Comparison of ENCODE assay signal across 10 cellular contexts in genomic region chr11:96228472-96228871, GRCh38.
DNase-seq lines count a peak whose midpoint lies in the region; ATAC-seq and TF ChIP-seq lines count a peak whose summit lies in the region.
"Had no signal": no experiment of that assay in that cellular context is flagged by ENCODE, and none has a peak within 500 bp of the region (broad histone marks: within the 10 kb centered on the region; RNA-seq: fewer than 3 reads in every experiment).

No MANE protein-coding gene starts in this region.

- peak overlapping the region; percentile 52 to 82 (median 72) for H3K27ac ChIP-seq in esophagus squamous epithelium
- H3K27ac ChIP-seq in neutrophil: peak overlapping the region; percentile 88

- no peak for TF ChIP-seq CTCF in esophagus squamous epithelium (IDR thresholded peaks at IDR 0.05)
- no peak for TF ChIP-seq CTCF in neutrophil (IDR thresholded peaks at IDR 0.05)

- ATAC-seq in HG03378 (IDR thresholded peaks at IDR 0.05; ENCODE audit: unreplicated experiment): no peak
- no peak for ATAC-seq in GM21723 (IDR thresholded peaks at IDR 0.05; ENCODE audit: unreplicated experiment)

- intact Hi-C loops in esophagus squamous epithelium (cut with DNase I): no loop called here

- DNase-seq in AG08396 (ENCODE audit: low spot score) (peak; percentile 61), NCI-H446 treated with DMSO at 0.1 percent for 48 hours (lab: John Stamatoyannopoulos, UW) (peak; percentile 77), esophagus squamous epithelium (lab: John Stamatoyannopoulos, UW) (no peak), NCI-H187 treated with DMSO at 0.1 percent for 48 hours (lab: John Stamatoyannopoulos, UW) (no peak), NCI-H2171 (lab: John Stamatoyannopoulos, UW) (no peak)
- DNase-seq: dorsolateral prefrontal cortex, NCI-H2081 had no signal

- no peak overlapping the region for H3K4me3 ChIP-seq in esophagus squamous epithelium
- H3K4me3 ChIP-seq in neutrophil (ENCODE audit: low read depth in 1 of 2, low read length in 1 of 2): no peak overlapping the region
- H3K4me3 ChIP-seq: dorsolateral prefrontal cortex had no signal

- H3K36me3 ChIP-seq in esophagus squamous epithelium: no peaks in the 10 kb centered on the region
- no peaks in the 10 kb centered on the region for H3K36me3 ChIP-seq in neutrophil

- TF ChIP-seq POLR2A in esophagus squamous epithelium (IDR thresholded peaks at IDR 0.05): no peak

- H3K27me3 ChIP-seq in esophagus squamous epithelium: no peaks in the 10 kb centered on the region
- no peaks in the 10 kb centered on the region for H3K27me3 ChIP-seq in neutrophil
- H3K27me3 ChIP-seq: dorsolateral prefrontal cortex had no signal

- H3K9me3 ChIP-seq in esophagus squamous epithelium (no peaks in the 10 kb centered on the region), neutrophil (no peaks in the 10 kb centered on the region)

- 17 to 21% methylated on average over 4 of the region's 4 CpGs for WGBS in esophagus squamous epithelium, 2 donors

- H3K4me1 ChIP-seq in esophagus squamous epithelium: peaks cover 18 to 45% (median 27%) of the 10 kb centered on the region in 3 donors
- H3K4me1 ChIP-seq in neutrophil (ENCODE audit: control insufficient read depth in 1 of 2, insufficient read depth in 1 of 2, low read depth in 1 of 2, low read length in 1 of 2): peaks cover 44 to 49% of the 10 kb centered on the region in 2 experiments

Comparison
In these comparisons a context has a peak if more than half of its experiments do, and no peak if none do; other contexts are left out.
1. DNase-seq: peak in AG08396 (single experiment) and NCI-H446 treated with DMSO at 0.1 percent for 48 hours (single experiment); none in esophagus squamous epithelium (single experiment), NCI-H187 treated with DMSO at 0.1 percent for 48 hours (single experiment) and NCI-H2171 (single experiment).